Comparison of ENCODE assay signal across 21 cellular contexts in genomic region chr6:122178988-122179387, GRCh38.
DNase-seq lines count a peak whose midpoint lies in the region; ATAC-seq and TF ChIP-seq lines count a peak whose summit lies in the region.
"Had no signal": no experiment of that assay in that cellular context is flagged by ENCODE, and none has a peak within 500 bp of the region (broad histone marks: within the 10 kb centered on the region; RNA-seq: fewer than 3 reads in every experiment).

No MANE protein-coding gene starts in this region.

- no peak overlapping the region for H3K4me2 ChIP-seq in HCT116 (ENCODE audit: low read length)
- H3K4me2 ChIP-seq in smooth muscle cell, result no peak overlapping the region
- H3K4me2 ChIP-seq: A549; BLaER1 treated with 17β-estradiol and CSF1 and Interleukin-3, amounts not matched to agents 10 nM and 100 nM had no signal

- H4K20me1 ChIP-seq in HCT116 (ENCODE audit: insufficient read depth) (no peaks in the 10 kb centered on the region), smooth muscle cell (ENCODE audit: low read depth) (no peaks in the 10 kb centered on the region)
- H4K20me1 ChIP-seq: BLaER1 treated with 17β-estradiol and CSF1 and Interleukin-3, amounts not matched to agents 10 nM and 100 nM had no signal

- H3K4me1 ChIP-seq in HCT116 (ENCODE audit: control insufficient read depth in 1 of 2, insufficient read depth in 2 of 2, low read length in 2 of 2), result no peaks in the 10 kb centered on the region
- no peaks in the 10 kb centered on the region for H3K4me1 ChIP-seq in left lung
- H3K4me1 ChIP-seq in neuron (ENCODE audit: insufficient read depth, low read length), result no peaks in the 10 kb centered on the region
- peaks cover 7% of the 10 kb centered on the region for H3K4me1 ChIP-seq in smooth muscle cell (ENCODE audit: low read depth)
- H3K4me1 ChIP-seq: A549; BE2C; BLaER1 treated with 17β-estradiol and CSF1 and Interleukin-3, amounts not matched to agents 10 nM and 100 nM had no signal

- H3K27ac ChIP-seq in HCT116 (ENCODE audit: low read depth, low read length), result no peak overlapping the region
- no peak overlapping the region for H3K27ac ChIP-seq in left lung
- no peak overlapping the region for H3K27ac ChIP-seq in smooth muscle cell (ENCODE audit: low read depth)
- H3K27ac ChIP-seq: A549; BLaER1 treated with 17β-estradiol and CSF1 and Interleukin-3, amounts not matched to agents 10 nM and 100 nM had no signal

- 96% methylated on average over 2 of the region's 2 CpGs for WGBS in smooth muscle cell (ENCODE audit: low lambda C conversion rate)

- no TSS peak for BruUV-seq in HCT116 (replicated peaks; lab: Mats Ljungman, UMichigan)

- CTCF ChIA-PET in HCT116 (lab: Charles Lee), result no interaction called here

- H3K4me3 ChIP-seq in HCT116 (replicated peaks in 1 of 2; ENCODE audit: low read depth in 1 of 2, low read length in 2 of 2), result no peak overlapping the region
- H3K4me3 ChIP-seq in left lung, result no peak overlapping the region
- H3K4me3 ChIP-seq in neuron (ENCODE audit: low read length), result no peak overlapping the region
- no peak overlapping the region for H3K4me3 ChIP-seq in smooth muscle cell
- H3K4me3 ChIP-seq: A549; BLaER1 treated with 17β-estradiol and CSF1 and Interleukin-3, amounts not matched to agents 10 nM and 100 nM had no signal

- H3K79me2 ChIP-seq in HCT116 (ENCODE audit: insufficient read depth, low read length), result no peaks in the 10 kb centered on the region
- H3K79me2 ChIP-seq in smooth muscle cell (ENCODE audit: low read depth), result no peaks in the 10 kb centered on the region

- no peak for TF ChIP-seq RAD21 in HCT116 (IDR thresholded peaks at IDR 0.05; ENCODE audit: low read depth)

- DNase-seq in HCT116 (ENCODE audit: low read depth, low spot score) (no peak), left lung (no peak), smooth muscle cell (lab: John Stamatoyannopoulos, UW; ENCODE audit: unreplicated experiment) (no peak), D341Med (ENCODE audit: low spot score) (no peak), amygdala (lab: John Stamatoyannopoulos, UW) (no peak), SKM-1 (lab: John Stamatoyannopoulos, UW; ENCODE audit: unreplicated experiment) (no peak)
- DNase-seq: 8988T; ACHN; AML-193; BE2C; CD4-positive, alpha-beta T cell; CD8-positive, alpha-beta memory T cell; DMS53; DMS79 treated with DMSO at 0.1 percent for 48 hours; GF-D8; GOT3; H7; HFFc6 had no signal

- no peaks in the 10 kb centered on the region for H3K9me3 ChIP-seq in HCT116 (ENCODE audit: control insufficient read depth in 1 of 2, insufficient read depth in 1 of 2, low read depth in 1 of 2, low read length in 2 of 2)
- H3K9me3 ChIP-seq in left lung, result no peaks in the 10 kb centered on the region
- no peaks in the 10 kb centered on the region for H3K9me3 ChIP-seq in neuron (ENCODE audit: low read length)
- H3K9me3 ChIP-seq in smooth muscle cell (replicated peaks; ENCODE audit: low read depth), result no peaks in the 10 kb centered on the region
- H3K9me3 ChIP-seq: A549; BE2C; BLaER1 treated with 17β-estradiol and CSF1 and Interleukin-3, amounts not matched to agents 10 nM and 100 nM had no signal

- ATAC-seq in HCT116 (no peak), left lung (peak; percentile 54)
- ATAC-seq: A549 had no signal

- TF ChIP-seq CTCF in HCT116 (IDR thresholded peaks at IDR 0.05 in 2 of 3, conservative IDR thresholded peaks at IDR 0.05 in 1 of 3; ENCODE audit: borderline replicate concordance in 1 of 3, insufficient read depth in 1 of 3, low read depth in 2 of 3, low read length in 2 of 3), result no peak
- TF ChIP-seq CTCF in left lung (IDR thresholded peaks at IDR 0.05), result no peak
- no peak for TF ChIP-seq CTCF in smooth muscle cell (IDR thresholded peaks at IDR 0.05; ENCODE audit: borderline replicate concordance, insufficient read depth, poor library complexity, severe bottlenecking)

- no peaks in the 10 kb centered on the region for H3F3A ChIP-seq in smooth muscle cell (ENCODE audit: low read depth)

- H3K9ac ChIP-seq in HCT116 (ENCODE audit: low read length) (no peak overlapping the region), smooth muscle cell (ENCODE audit: low read depth) (no peak overlapping the region)
- H3K9ac ChIP-seq: BLaER1 treated with 17β-estradiol and CSF1 and Interleukin-3, amounts not matched to agents 10 nM and 100 nM had no signal

- POLR2A ChIA-PET in HCT116 (lab: Charles Lee), result no interaction called here

- H3K9me2 ChIP-seq in HCT116 (ENCODE audit: insufficient read depth), result no peaks in the 10 kb centered on the region

- intact Hi-C loops in HCT116 (cut with micrococcal nuclease), result no loop called here
- intact Hi-C loops in left lung (cut with DNase I), result no loop called here

- no peaks in the 10 kb centered on the region for H3K36me3 ChIP-seq in HCT116 (ENCODE audit: control insufficient read depth in 1 of 2, insufficient read depth in 2 of 2, low read length in 2 of 2)
- no peaks in the 10 kb centered on the region for H3K36me3 ChIP-seq in left lung
- no peaks in the 10 kb centered on the region for H3K36me3 ChIP-seq in neuron (ENCODE audit: insufficient read depth, low read length)
- H3K36me3 ChIP-seq in smooth muscle cell (ENCODE audit: low read depth), result no peaks in the 10 kb centered on the region
- H3K36me3 ChIP-seq: BE2C; BLaER1 treated with 17β-estradiol and CSF1 and Interleukin-3, amounts not matched to agents 10 nM and 100 nM had no signal

- H3K27me3 ChIP-seq in HCT116 (ENCODE audit: insufficient read depth, low read length) (no peaks in the 10 kb centered on the region), left lung (no peaks in the 10 kb centered on the region), neuron (ENCODE audit: insufficient read depth, low read length) (no peaks in the 10 kb centered on the region), smooth muscle cell (ENCODE audit: low read depth) (no peaks in the 10 kb centered on the region)
- H3K27me3 ChIP-seq: BE2C; BLaER1 treated with 17β-estradiol and CSF1 and Interleukin-3, amounts not matched to agents 10 nM and 100 nM had no signal

- no peak for TF ChIP-seq POLR2A in HCT116 (IDR thresholded peaks at IDR 0.05; ENCODE audit: borderline replicate concordance, extremely low read depth, insufficient read depth, insufficient read length)

- H2AFZ ChIP-seq in HCT116 (ENCODE audit: low read depth, low read length, poor library complexity, severe bottlenecking), result peak overlapping the region; percentile 52
- H2AFZ ChIP-seq in neuron (ENCODE audit: low read depth, low read length), result peak overlapping the region; percentile 67
- H2AFZ ChIP-seq in smooth muscle cell (ENCODE audit: low read depth), result peak overlapping the region; percentile 71

- RAD21 ChIA-PET in HCT116 (lab: Charles Lee; ENCODE audit: low non-redundant PET in 1 of 2, low total read pairs in 2 of 2, uncharacterized antibody in 2 of 2, unreplicated experiment in 2 of 2), result no interaction called here

TF ChIP-seq in HCT116, 20 proteins besides CTCF, POLR2A, EP300 and RAD21:
- TF ChIP-seq SP1 (IDR thresholded peaks at IDR 0.05; ENCODE audit: low read depth) (no peak), ELF1 (IDR thresholded peaks at IDR 0.05; ENCODE audit: borderline replicate concordance, low read depth) (no peak), SIN3A (IDR thresholded peaks at IDR 0.05; ENCODE audit: low read depth) (no peak), EZH2 (IDR thresholded peaks at IDR 0.05) (no peak), EGR1 (IDR thresholded peaks at IDR 0.05; ENCODE audit: low read depth) (no peak), POLR2AphosphoS5 (IDR thresholded peaks at IDR 0.05; ENCODE audit: low read depth, low read length) (no peak), SRF (IDR thresholded peaks at IDR 0.05; ENCODE audit: low read depth) (no peak), ZNF274 (IDR thresholded peaks at IDR 0.05; ENCODE audit: low read depth, low read length) (no peak), ATF3 (IDR thresholded peaks at IDR 0.05) (no peak), TCF7L2 (IDR thresholded peaks at IDR 0.05; ENCODE audit: borderline replicate concordance, extremely low read depth, insufficient read depth, insufficient read length) (no peak), CEBPB (IDR thresholded peaks at IDR 0.05; ENCODE audit: low read depth) (no peak), CBX3 (IDR thresholded peaks at IDR 0.05; ENCODE audit: low read depth) (no peak), FOSL1 (IDR thresholded peaks at IDR 0.05; ENCODE audit: low read depth) (no peak), ZFX (IDR thresholded peaks at IDR 0.05) (no peak)
- TF ChIP-seq, protein P1, sequence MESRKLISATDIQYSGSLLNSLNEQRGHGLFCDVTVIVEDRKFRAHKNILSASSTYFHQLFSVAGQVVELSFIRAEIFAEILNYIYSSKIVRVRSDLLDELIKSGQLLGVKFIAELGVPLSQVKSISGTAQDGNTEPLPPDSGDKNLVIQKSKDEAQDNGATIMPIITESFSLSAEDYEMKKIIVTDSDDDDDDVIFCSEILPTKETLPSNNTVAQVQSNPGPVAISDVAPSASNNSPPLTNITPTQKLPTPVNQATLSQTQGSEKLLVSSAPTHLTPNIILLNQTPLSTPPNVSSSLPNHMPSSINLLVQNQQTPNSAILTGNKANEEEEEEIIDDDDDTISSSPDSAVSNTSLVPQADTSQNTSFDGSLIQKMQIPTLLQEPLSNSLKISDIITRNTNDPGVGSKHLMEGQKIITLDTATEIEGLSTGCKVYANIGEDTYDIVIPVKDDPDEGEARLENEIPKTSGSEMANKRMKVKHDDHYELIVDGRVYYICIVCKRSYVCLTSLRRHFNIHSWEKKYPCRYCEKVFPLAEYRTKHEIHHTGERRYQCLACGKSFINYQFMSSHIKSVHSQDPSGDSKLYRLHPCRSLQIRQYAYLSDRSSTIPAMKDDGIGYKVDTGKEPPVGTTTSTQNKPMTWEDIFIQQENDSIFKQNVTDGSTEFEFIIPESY (IDR thresholded peaks at IDR 0.05; ENCODE audit: extremely low read depth, insufficient replicate concordance, low read length), result no peak
